In genomic region chr3:142595581-142595950, GRCh38 we compare ENCODE assay signal across 8 cellular contexts. TPM values are rescaled to one million over a fixed set of nuclear protein-coding genes. Genes with fewer than 3 reads are reported as not detected.
DNase-seq lines count a peak whose midpoint lies in the region; TF ChIP-seq lines count a peak whose summit lies in the region.

No MANE protein-coding gene starts in this region.

- H3K36me3 Mint-ChIP-seq in mesothelial cell of epicardium, result no peaks in the 10 kb centered on the region

- H3K27ac Mint-ChIP-seq in mesothelial cell of epicardium, result peak overlapping the region; percentile 100

- no peaks in the 10 kb centered on the region for H3K9me2 ChIP-seq in OCI-LY1 (ENCODE audit: low read depth, low read length)

- H3K9me3 ChIP-seq in OCI-LY1 (ENCODE audit: low read length), result no peaks in the 10 kb centered on the region

- no peaks in the 10 kb centered on the region for H3K79me2 ChIP-seq in OCI-LY1 (ENCODE audit: insufficient read depth, low read length)

- peaks cover 24% of the 10 kb centered on the region for H3K4me1 ChIP-seq in OCI-LY1 (ENCODE audit: insufficient read depth, low read length, severe bottlenecking)

- H3K4me3 ChIP-seq in GM12864 (ENCODE audit: low read depth, low read length) (peak overlapping the region; percentile 71), OCI-LY1 (ENCODE audit: low read depth, low read length, poor library complexity, severe bottlenecking) (peak overlapping the region; percentile 78)

- H3K27me3 Mint-ChIP-seq in mesothelial cell of epicardium (ENCODE audit: low read depth), result no peaks in the 10 kb centered on the region

- DNase-seq in GM12864 (ENCODE audit: low read depth) (no peak), dermis blood vessel endothelial cell (peak; percentile 61), mesothelial cell of epicardium (ENCODE audit: low spot score in 2 of 2, unreplicated experiment in 2 of 2) (no peak), NCI-H1436 (lab: John Stamatoyannopoulos, UW) (no peak), COLO668 (lab: John Stamatoyannopoulos, UW; ENCODE audit: unreplicated experiment) (no peak)
- DNase-seq in activated CD4-positive, CD25-positive, alpha-beta regulatory T cell treated with anti-CD3 and anti-CD28 coated beads, Interleukin-2, amount 50 U/mL, for 72 hours, result no peak
- DNase-seq in activated naive CD4-positive, alpha-beta T cell treated with anti-CD3 and anti-CD28 coated beads, Interleukin-2, amount 50 U/mL, for 16 hours, result no peak

- H3K4me3 Mint-ChIP-seq in mesothelial cell of epicardium, result peak overlapping the region; percentile 95

- H3K27ac ChIP-seq in OCI-LY1 (ENCODE audit: low read depth, low read length, poor library complexity, severe bottlenecking), result no peak overlapping the region

- peaks cover 18% of the 10 kb centered on the region for H3K4me1 Mint-ChIP-seq in mesothelial cell of epicardium

- peak overlapping the region; percentile 73 for H3K9ac ChIP-seq in OCI-LY1 (ENCODE audit: low read length)

- peak overlapping the region; percentile 74 for H2AFZ ChIP-seq in OCI-LY1 (ENCODE audit: low read length)

- no peaks in the 10 kb centered on the region for H4K20me1 ChIP-seq in OCI-LY1 (ENCODE audit: insufficient read depth, low read length)

- H3K27me3 ChIP-seq in OCI-LY1 (ENCODE audit: insufficient read depth, low read length), result no peaks in the 10 kb centered on the region

- peaks cover 2% of the 10 kb centered on the region for H3K9me3 Mint-ChIP-seq in mesothelial cell of epicardium

- no peaks in the 10 kb centered on the region for H3K36me3 ChIP-seq in OCI-LY1 (ENCODE audit: insufficient read depth, low read length)

- no peaks in the 10 kb centered on the region for H3F3A ChIP-seq in OCI-LY1 (ENCODE audit: insufficient read depth, low read length)

- H3K4me2 ChIP-seq in OCI-LY1 (ENCODE audit: low read length), result peak overlapping the region; percentile 96

- TF ChIP-seq CTCF in GM12864 (IDR thresholded peaks at IDR 0.05; ENCODE audit: low read depth, low read length, missing control alignments), result no peak
- no peak for TF ChIP-seq CTCF in OCI-LY1 (IDR thresholded peaks at IDR 0.05; ENCODE audit: low read length)
- no peak for TF ChIP-seq CTCF in mesothelial cell of epicardium (IDR thresholded peaks at IDR 0.05; ENCODE audit: unreplicated experiment)

RNA-seq across cellular contexts. Expression of gene PLS1, which starts 0.6 kb away (rescaled TPM):
- total RNA-seq in dermis blood vessel endothelial cell (0.85 and 2.2 TPM in 2 replicates), mesothelial cell of epicardium (7.2 to 7.5 TPM (median 7.3 TPM) in 3 replicates)

RNA-seq across cellular contexts. Expression of gene ATR, which starts 17.0 kb away (rescaled TPM):
- total RNA-seq in dermis blood vessel endothelial cell, result 30.7 and 36.1 TPM in 2 replicates
- 23.6 to 27.9 TPM (median 25.5 TPM) in 3 replicates for total RNA-seq in mesothelial cell of epicardium
